In genomic region chr9:95718263-95718662, GRCh38 we compare ENCODE assay signal across 18 cellular contexts.
A peak's percentile ranks its signal among the peaks of the same experiment; 100 is the strongest.
DNase-seq lines count a peak whose midpoint lies in the region; ATAC-seq, FAIRE-seq and TF ChIP-seq lines count a peak whose summit lies in the region.
"Had no signal": no experiment of that assay in that cellular context is flagged by ENCODE, and none has a peak within 500 bp of the region (broad histone marks: within the 10 kb centered on the region; RNA-seq: fewer than 3 reads in every experiment).

No MANE protein-coding gene starts in this region.

- POLR2A ChIA-PET in A549 (lab: Yijun Ruan, JAX) (no interaction called here), IMR-90 (lab: Charles Lee; ENCODE audit: unreplicated experiment) (no interaction called here)

- no peak overlapping the region for H2BK120ac ChIP-seq in IMR-90 (ENCODE audit: low read depth, low read length)

- ATAC-seq in A549, result no peak
- no peak for ATAC-seq in IMR-90 (ENCODE audit: low read depth)
- ATAC-seq in HG03097 (IDR thresholded peaks at IDR 0.05; ENCODE audit: low FRiP score, unreplicated experiment), result no peak
- ATAC-seq in GM21825 (IDR thresholded peaks at IDR 0.05; ENCODE audit: unreplicated experiment), result no peak
- ATAC-seq: CD8-positive, alpha-beta T cell had no signal

- H4K5ac ChIP-seq in IMR-90 (ENCODE audit: low read depth, low read length), result no peak overlapping the region

- no peak overlapping the region for H2AK5ac ChIP-seq in IMR-90 (ENCODE audit: low read depth, low read length)

- H3K79me1 ChIP-seq in IMR-90 (ENCODE audit: low read depth in 1 of 2, low read length in 2 of 2), result no peaks in the 10 kb centered on the region

- no peak overlapping the region for H3K14ac ChIP-seq in IMR-90 (replicated peaks; ENCODE audit: low read depth, low read length)

- H3K9ac ChIP-seq in IMR-90 (ENCODE audit: low read depth, low read length), result no peak overlapping the region
- H3K9ac ChIP-seq: BLaER1, GM23248 had no signal

- no peak overlapping the region for H3K56ac ChIP-seq in IMR-90 (ENCODE audit: extremely low read depth, insufficient read depth, low read length)

- no peak overlapping the region for H3K4ac ChIP-seq in IMR-90 (ENCODE audit: low read depth, low read length)

- H3K36me3 ChIP-seq in IMR-90 (ENCODE audit: control insufficient read depth, insufficient read depth, low read length), result no peaks in the 10 kb centered on the region
- no peaks in the 10 kb centered on the region for H3K36me3 ChIP-seq in hepatocyte (replicated peaks; ENCODE audit: insufficient read depth, low read depth)
- no peaks in the 10 kb centered on the region for H3K36me3 ChIP-seq in small intestine (ENCODE audit: control insufficient read depth in 2 of 2, insufficient read depth in 2 of 2, low read length in 2 of 2)
- H3K36me3 ChIP-seq: BLaER1 had no signal

- H2AFZ ChIP-seq in IMR-90 (replicated peaks; ENCODE audit: low read length, poor library complexity), result no peak overlapping the region
- no peak overlapping the region for H2AFZ ChIP-seq in hepatocyte
- H2AFZ ChIP-seq: GM23248 had no signal

- no TSS peak for BruUV-seq in IMR-90 (replicated peaks; lab: Mats Ljungman, UMichigan)

- H3K4me2 ChIP-seq in A549, result no peak overlapping the region
- no peak overlapping the region for H3K4me2 ChIP-seq in IMR-90 (ENCODE audit: low read depth, low read length)
- no peak overlapping the region for H3K4me2 ChIP-seq in hepatocyte
- H3K4me2 ChIP-seq: BLaER1 had no signal

- TF ChIP-seq EP300 in A549 (IDR thresholded peaks at IDR 0.05), result no peak

- no peak for TF ChIP-seq POLR2A in A549 (IDR thresholded peaks at IDR 0.05; ENCODE audit: low read length)
- TF ChIP-seq POLR2A in IMR-90 (IDR thresholded peaks at IDR 0.05; ENCODE audit: low read depth, low read length), result no peak

- in situ Hi-C loops in IMR-90 (cut with MboI; ENCODE audit: low sequenced_read_pairs), result no loop called here

- H3K4me3 ChIP-seq in A549 (no peak overlapping the region), IMR-90 (ENCODE audit: insufficient read depth, low read depth, low read length) (no peak overlapping the region), hepatocyte (no peak overlapping the region), small intestine (ENCODE audit: low read depth in 1 of 2, low read length in 2 of 2) (no peak overlapping the region)
- H3K4me3 ChIP-seq: BLaER1, GM23248 had no signal

- no peak for FAIRE-seq in A549 (lab: Jason Lieb, UNC)
- FAIRE-seq in small intestine (lab: Jason Lieb, UNC), result no peak
- FAIRE-seq: G401.6, GM12892, H1 had no signal

- DNase-seq in A549 (ENCODE audit: low read depth in 1 of 2, low spot score in 1 of 2) (no peak), IMR-90 (no peak), hepatocyte (ENCODE audit: low spot score) (no peak), small intestine (no peak)
- DNase-seq: Caco-2; CD4-positive, CD25-positive, alpha-beta regulatory T cell; CD8-positive, alpha-beta T cell; DMS153; DND-41; GM23248; H7; HCEC 1CT had no signal

- no peak for TF ChIP-seq CTCF in A549 (IDR thresholded peaks at IDR 0.05)
- TF ChIP-seq CTCF in IMR-90 (conservative IDR thresholded peaks at IDR 0.05; ENCODE audit: low read depth, low read length), result no peak
- TF ChIP-seq CTCF in hepatocyte (IDR thresholded peaks at IDR 0.05; ENCODE audit: poor library complexity), result no peak

- H2AK9ac ChIP-seq in IMR-90 (replicated peaks; ENCODE audit: low read depth, low read length, poor library complexity), result no peak overlapping the region

- H2BK5ac ChIP-seq in IMR-90 (ENCODE audit: low read depth, low read length, poor library complexity, severe bottlenecking), result no peak overlapping the region

- intact Hi-C loops in IMR-90 (cut with micrococcal nuclease), result no loop called here

- no peak overlapping the region for H3K23ac ChIP-seq in IMR-90 (ENCODE audit: low read depth, low read length)

- H3K27ac ChIP-seq in A549 (no peak overlapping the region), IMR-90 (ENCODE audit: insufficient read depth, low read length) (no peak overlapping the region), hepatocyte (peak overlapping the region; percentile 82), small intestine (ENCODE audit: low read depth in 1 of 2, low read length in 1 of 2) (no peak overlapping the region)
- H3K27ac ChIP-seq: BLaER1, GM23248 had no signal

- H4K20me1 ChIP-seq in IMR-90 (ENCODE audit: insufficient read depth, low read length), result no peaks in the 10 kb centered on the region
- H4K20me1 ChIP-seq in hepatocyte (ENCODE audit: insufficient read depth, poor library complexity, severe bottlenecking), result no peaks in the 10 kb centered on the region
- H4K20me1 ChIP-seq: BLaER1 had no signal

- no peak overlapping the region for H2BK15ac ChIP-seq in IMR-90 (ENCODE audit: low read depth, low read length)

- no peaks in the 10 kb centered on the region for H3K9me2 ChIP-seq in hepatocyte (replicated peaks; ENCODE audit: insufficient read depth)

- dilution Hi-C loops in IMR-90 (cut with HindIII; ENCODE audit: low sequenced_read_pairs, unreplicated experiment), result no loop called here

- no peak overlapping the region for H4K8ac ChIP-seq in IMR-90 (ENCODE audit: low read depth in 2 of 2, low read length in 2 of 2)

- no peak overlapping the region for H4K91ac ChIP-seq in IMR-90 (ENCODE audit: insufficient read depth, low read depth, low read length)

- no peaks in the 10 kb centered on the region for H3K9me1 ChIP-seq in IMR-90 (ENCODE audit: insufficient read depth, low read length)

- TF ChIP-seq RAD21 in A549 (conservative IDR thresholded peaks at IDR 0.05 in 1 of 2, IDR thresholded peaks at IDR 0.05 in 1 of 2), result no peak
- TF ChIP-seq RAD21 in IMR-90 (IDR thresholded peaks at IDR 0.05; ENCODE audit: low read length), result no peak

- H2BK20ac ChIP-seq in IMR-90 (ENCODE audit: low read depth, low read length), result no peak overlapping the region

- peaks cover 7% of the 10 kb centered on the region for H3K27me3 ChIP-seq in IMR-90 (ENCODE audit: control insufficient read depth, insufficient read depth, low read length)
- H3K27me3 ChIP-seq in hepatocyte, result no peaks in the 10 kb centered on the region
- H3K27me3 ChIP-seq in small intestine (ENCODE audit: control insufficient read depth in 2 of 2, insufficient read depth in 2 of 2, low read length in 2 of 2), result no peaks in the 10 kb centered on the region
- H3K27me3 ChIP-seq: BLaER1 had no signal

- H3K18ac ChIP-seq in IMR-90 (ENCODE audit: low read depth, low read length), result no peak overlapping the region

- H3K9me3 ChIP-seq in A549, result peaks cover 5% of the 10 kb centered on the region
- no peaks in the 10 kb centered on the region; the same call in 1 of the 2 replicates for H3K9me3 ChIP-seq in IMR-90 (ENCODE audit: control insufficient read depth, insufficient read depth, low read length)
- H3K9me3 ChIP-seq in hepatocyte (ENCODE audit: low read depth), result no peaks in the 10 kb centered on the region
- no peaks in the 10 kb centered on the region for H3K9me3 ChIP-seq in small intestine (ENCODE audit: control insufficient read depth, low read depth)

- CTCF ChIA-PET in A549 (lab: Yijun Ruan, JAX) (interaction anchor here (0.8 to 2.1 kb wide), 4 partner anchors 9 to 70 kb away, joined by 3 to 4 read pairs (median 3); no protein-coding TSS in a partner anchor), IMR-90 (lab: Yijun Ruan, JAX) (interaction anchor here (1.2 kb wide), 1 partner anchor 198 kb away, joined by 3 read pairs; no protein-coding TSS in a partner anchor)

- H3K79me2 ChIP-seq in hepatocyte, result no peaks in the 10 kb centered on the region

- H3K4me1 ChIP-seq in A549 (no peaks in the 10 kb centered on the region), IMR-90 (ENCODE audit: control insufficient read depth, insufficient read depth, low read length) (peaks cover 2% of the 10 kb centered on the region; the same call in 1 of the 2 replicates), hepatocyte (ENCODE audit: insufficient read depth) (peaks cover 17% of the 10 kb centered on the region), small intestine (ENCODE audit: control insufficient read depth in 2 of 2, insufficient read depth in 1 of 2, low read depth in 1 of 2, low read length in 1 of 2) (peaks cover 0 to 2% of the 10 kb centered on the region in 2 donors)

TF ChIP-seq in A549, 52 proteins besides CTCF, POLR2A, EP300 and RAD21:
- TF ChIP-seq MAFK (IDR thresholded peaks at IDR 0.05; ENCODE audit: partially characterized antibody) (peak; percentile 78), JUNB (IDR thresholded peaks at IDR 0.05) (no peak), SMC3 (IDR thresholded peaks at IDR 0.05) (no peak)

TF ChIP-seq in IMR-90, 13 proteins besides CTCF, POLR2A, EP300 and RAD21:
- TF ChIP-seq BHLHE40 (IDR thresholded peaks at IDR 0.05; ENCODE audit: low read depth, low read length) (no peak), MAFK (IDR thresholded peaks at IDR 0.05; ENCODE audit: low read depth, low read length) (peak; percentile 73)
TF ChIP-seq in IMR-90: peak in this region for 1.
